In genomic region chr6:160300076-160300695, GRCh38 we compare ENCODE assay signal across 20 cellular contexts. TPM values are rescaled to one million over a fixed set of nuclear protein-coding genes. Genes with fewer than 3 reads are reported as not detected.
DNase-seq lines count a peak whose midpoint lies in the region; ATAC-seq, FAIRE-seq and TF ChIP-seq lines count a peak whose summit lies in the region.
"Had no signal": no experiment of that assay in that cellular context is flagged by ENCODE, and none has a peak within 500 bp of the region (broad histone marks: within the 10 kb centered on the region; RNA-seq: fewer than 3 reads in every experiment).

No MANE protein-coding gene starts in this region.

- H3K36me3 Mint-ChIP-seq in H9 (ENCODE audit: insufficient read depth in 1 of 3, low read depth in 3 of 3) (peaks cover 11 to 27% (median 14%) of the 10 kb centered on the region in 3 experiments), mesothelial cell of epicardium (no peaks in the 10 kb centered on the region)
- H3K36me3 Mint-ChIP-seq in activated T-cell treated with anti-CD3 and anti-CD28 coated beads, Interleukin-2, amount 50 U/mL, for 4 hours (ENCODE audit: insufficient read depth), result no peaks in the 10 kb centered on the region

- H3K4me2 ChIP-seq in H9 (ENCODE audit: insufficient read depth, insufficient read length, low read length), result no peak overlapping the region
- H3K4me2 ChIP-seq in Karpas-422 (ENCODE audit: low read depth, low read length, poor library complexity, severe bottlenecking), result no peak overlapping the region

- H3K4me3 Mint-ChIP-seq in H9 (no peak overlapping the region), mesothelial cell of epicardium (no peak overlapping the region)
- no peak overlapping the region for H3K4me3 Mint-ChIP-seq in activated T-cell treated with anti-CD3 and anti-CD28 coated beads, Interleukin-2, amount 50 U/mL, for 4 hours
- H3K4me3 Mint-ChIP-seq: activated CD4-positive, alpha-beta T cell treated with anti-CD3 and anti-CD28 coated beads for 36 hours; activated naive CD8-positive, alpha-beta T cell treated with anti-CD3 and anti-CD28 coated beads, Interleukin-2, amount 50 U/mL, for 24 hours had no signal

- H3K9ac ChIP-seq in H9 (ENCODE audit: extremely low read depth, insufficient read length, low read length) (no peak overlapping the region), Karpas-422 (ENCODE audit: low read length) (no peak overlapping the region)

- H3K9me2 ChIP-seq in Karpas-422 (replicated peaks; ENCODE audit: insufficient read depth, low read length), result no peaks in the 10 kb centered on the region

- H2BK20ac ChIP-seq in H9 (ENCODE audit: low read depth, low read length, poor library complexity, severe bottlenecking), result no peak overlapping the region

- no peak for ATAC-seq in GM21825 (IDR thresholded peaks at IDR 0.05; ENCODE audit: unreplicated experiment)
- ATAC-seq in activated T-cell treated with anti-CD3 and anti-CD28 coated beads, Interleukin-2, amount 50 U/mL, for 4 hours, result no peak
- ATAC-seq: activated CD4-positive, alpha-beta T cell treated with anti-CD3 and anti-CD28 coated beads for 36 hours; activated naive CD8-positive, alpha-beta T cell treated with anti-CD3 and anti-CD28 coated beads, Interleukin-2, amount 50 U/mL, for 24 hours; Right ventricle myocardium inferior had no signal

- H3K4me1 ChIP-seq in H9 (ENCODE audit: insufficient read depth, low read length), result peaks cover 2% of the 10 kb centered on the region; the same call in 1 of the 2 replicates
- H3K4me1 ChIP-seq in small intestine (ENCODE audit: control insufficient read depth in 2 of 2, insufficient read depth in 1 of 2, low read depth in 1 of 2, low read length in 1 of 2), result peaks cover 0 to 13% of the 10 kb centered on the region in 2 donors
- H3K4me1 ChIP-seq in Karpas-422 (ENCODE audit: low read length), result no peaks in the 10 kb centered on the region
- H3K4me1 ChIP-seq: lower lobe of right lung had no signal

- H4K5ac ChIP-seq in H9 (ENCODE audit: insufficient read length, low read depth, low read length), result no peak overlapping the region

- H3K27me3 Mint-ChIP-seq in H9 (ENCODE audit: low read depth) (peaks cover 1% of the 10 kb centered on the region; the same call in 1 of the 2 replicates), mesothelial cell of epicardium (ENCODE audit: low read depth) (no peaks in the 10 kb centered on the region)
- peaks cover 3% of the 10 kb centered on the region for H3K27me3 Mint-ChIP-seq in activated T-cell treated with anti-CD3 and anti-CD28 coated beads, Interleukin-2, amount 50 U/mL, for 4 hours (ENCODE audit: low read depth)

- H3K4ac ChIP-seq in H9 (ENCODE audit: low read depth, low read length), result no peak overlapping the region

- H3K23me2 ChIP-seq in H9 (ENCODE audit: insufficient read length, low read depth, low read length, poor library complexity, severe bottlenecking), result peaks cover 4% of the 10 kb centered on the region

- no peak overlapping the region for H2BK5ac ChIP-seq in H9 (ENCODE audit: insufficient read length, low read length)

- H4K20me1 ChIP-seq in H9 (ENCODE audit: control insufficient read depth, insufficient read depth, insufficient read length) (no peaks in the 10 kb centered on the region), Karpas-422 (ENCODE audit: insufficient read depth, low read depth, low read length) (no peaks in the 10 kb centered on the region)

- no peak overlapping the region for H2BK15ac ChIP-seq in H9 (ENCODE audit: low read depth, low read length)

- peak overlapping the region; percentile 39 for H3K18ac ChIP-seq in H9 (ENCODE audit: insufficient read length, low read depth, low read length)

- peak overlapping the region; percentile 61; the same call in 1 of the 2 replicates for H3K14ac ChIP-seq in H9 (ENCODE audit: insufficient read depth, low read length)

- H3K9me3 ChIP-seq in H9 (ENCODE audit: control insufficient read depth, low read depth, low read length) (no peaks in the 10 kb centered on the region), small intestine (ENCODE audit: control insufficient read depth, low read depth) (peaks cover 1% of the 10 kb centered on the region), Karpas-422 (ENCODE audit: low read length) (no peaks in the 10 kb centered on the region)
- H3K9me3 ChIP-seq: lower lobe of right lung had no signal

- H3K9me3 Mint-ChIP-seq in H9 (peaks cover 21 to 25% of the 10 kb centered on the region in 2 experiments), mesothelial cell of epicardium (peaks cover 17% of the 10 kb centered on the region)
- H3K9me3 Mint-ChIP-seq in activated T-cell treated with anti-CD3 and anti-CD28 coated beads, Interleukin-2, amount 50 U/mL, for 4 hours, result peaks cover 6% of the 10 kb centered on the region

- no CpG with 5 or more reads among the region's 15 CpGs for WGBS in H9 (ENCODE audit: extremely low coverage, insufficient read length, low lambda C conversion rate)
- 20 to 59% (median 29%) methylated on average over 15 of the region's 15 CpGs for WGBS in small intestine, 3 donors

- H3K27me3 ChIP-seq in H9 (ENCODE audit: insufficient read depth, low read length) (no peaks in the 10 kb centered on the region), small intestine (ENCODE audit: control insufficient read depth in 2 of 2, insufficient read depth in 2 of 2, low read length in 2 of 2) (no peaks in the 10 kb centered on the region), Karpas-422 (ENCODE audit: low read length) (no peaks in the 10 kb centered on the region)

- DNase-seq in H9 (no peak), amniotic epithelial cell (ENCODE audit: low read depth) (peak; percentile 14), kidney tubule cell (ENCODE audit: low spot score) (peak; percentile 82), small intestine (peak; percentile 96), mesothelial cell of epicardium (ENCODE audit: low spot score in 2 of 2, unreplicated experiment in 2 of 2) (no peak), Karpas-422 (no peak)
- DNase-seq in activated T-cell treated with anti-CD3 and anti-CD28 coated beads, Interleukin-2, amount 50 U/mL, for 4 hours, result no peak
- DNase-seq: activated CD4-positive, alpha-beta T cell treated with anti-CD3 and anti-CD28 coated beads for 36 hours; activated naive CD8-positive, alpha-beta T cell treated with anti-CD3 and anti-CD28 coated beads, Interleukin-2, amount 50 U/mL, for 24 hours; activated T-cell treated with anti-CD3 and anti-CD28 coated beads, Interleukin-2, amount 50 U/mL, for 1 hour; DMS79 treated with DMSO at 0.1 percent for 48 hours; HCEC 1CT; hypothalamus; lower lobe of right lung; NCI-H2081 treated with DMSO at 0.1 percent for 48 hours; NCI-H774 had no signal

- no peak overlapping the region for H3K23ac ChIP-seq in H9 (ENCODE audit: insufficient read length, low read depth, low read length)

- no peaks in the 10 kb centered on the region for H3K79me1 ChIP-seq in H9 (ENCODE audit: insufficient read depth, low read depth, low read length, poor library complexity, severe bottlenecking)

- H3K27ac ChIP-seq in H9 (ENCODE audit: insufficient read length, low read depth, low read length), result no peak overlapping the region
- H3K27ac ChIP-seq in small intestine (ENCODE audit: low read depth in 1 of 2, low read length in 1 of 2), result peak overlapping the region; percentile 87 to 91
- H3K27ac ChIP-seq in Karpas-422 (ENCODE audit: low read length), result no peak overlapping the region
- H3K27ac ChIP-seq: lower lobe of right lung had no signal

- H4K8ac ChIP-seq in H9 (replicated peaks; ENCODE audit: insufficient read length, low read depth, low read length), result peak overlapping the region; percentile 39

- H3K27ac Mint-ChIP-seq in H9 (peak overlapping the region in 1 of 3 experiments; percentile 50; a peak in 1 of 7 replicates), mesothelial cell of epicardium (no peak overlapping the region)
- H3K27ac Mint-ChIP-seq: activated CD4-positive, alpha-beta T cell treated with anti-CD3 and anti-CD28 coated beads for 36 hours; activated naive CD8-positive, alpha-beta T cell treated with anti-CD3 and anti-CD28 coated beads, Interleukin-2, amount 50 U/mL, for 24 hours had no signal

- H2AFZ ChIP-seq in H9 (ENCODE audit: low read length), result peak overlapping the region; percentile 88
- no peak overlapping the region for H2AFZ ChIP-seq in Karpas-422 (ENCODE audit: low read length)

- H2BK12ac ChIP-seq in H9 (ENCODE audit: insufficient read length, low read depth, low read length), result no peak overlapping the region

- no peak for FAIRE-seq in small intestine (lab: Jason Lieb, UNC)

- H3K4me3 ChIP-seq in small intestine (ENCODE audit: low read depth in 1 of 2, low read length in 2 of 2) (peak overlapping the region in 1 of 2 donors; percentile 13), Karpas-422 (ENCODE audit: low read length) (no peak overlapping the region)
- H3K4me3 ChIP-seq: lower lobe of right lung had no signal

- H3T11ph ChIP-seq in H9 (ENCODE audit: low read length), result no peak overlapping the region

- H2AK5ac ChIP-seq in H9 (ENCODE audit: insufficient read length, low read length), result no peak overlapping the region

- H2BK120ac ChIP-seq in H9 (ENCODE audit: low read depth, low read length, poor library complexity, severe bottlenecking), result no peak overlapping the region

- H3K56ac ChIP-seq in H9 (ENCODE audit: insufficient read length, low read depth, low read length), result no peak overlapping the region

- H3K79me2 ChIP-seq in H9 (ENCODE audit: insufficient read depth, low read length) (no peaks in the 10 kb centered on the region), Karpas-422 (ENCODE audit: low read length) (no peaks in the 10 kb centered on the region)

- peaks cover 12 to 28% of the 10 kb centered on the region in 2 experiments for H3K4me1 Mint-ChIP-seq in H9
- no peaks in the 10 kb centered on the region for H3K4me1 Mint-ChIP-seq in mesothelial cell of epicardium
- no peaks in the 10 kb centered on the region for H3K4me1 Mint-ChIP-seq in activated T-cell treated with anti-CD3 and anti-CD28 coated beads, Interleukin-2, amount 50 U/mL, for 4 hours (ENCODE audit: low read depth)
- H3K4me1 Mint-ChIP-seq: activated CD4-positive, alpha-beta T cell treated with anti-CD3 and anti-CD28 coated beads for 36 hours; activated naive CD8-positive, alpha-beta T cell treated with anti-CD3 and anti-CD28 coated beads, Interleukin-2, amount 50 U/mL, for 24 hours had no signal

- H3K36me3 ChIP-seq in small intestine (ENCODE audit: control insufficient read depth in 2 of 2, insufficient read depth in 2 of 2, low read length in 2 of 2) (no peaks in the 10 kb centered on the region), Karpas-422 (ENCODE audit: insufficient read depth, low read length) (no peaks in the 10 kb centered on the region)
- H3K36me3 ChIP-seq: lower lobe of right lung had no signal

- TF ChIP-seq CTCF in H9 (conservative IDR thresholded peaks at IDR 0.05) (no peak), mesothelial cell of epicardium (IDR thresholded peaks at IDR 0.05; ENCODE audit: unreplicated experiment) (no peak)

- no peak overlapping the region for H4K91ac ChIP-seq in H9 (ENCODE audit: insufficient read length, low read depth, low read length)

RNA-seq across cellular contexts. Expression of gene SLC22A2, which starts 41.6 kb away (rescaled TPM):
- total RNA-seq in H9 (2021), result 0.86 and 1.0 TPM in 2 replicates
- not detected for polyA plus RNA-seq in small intestine
- total RNA-seq in mesothelial cell of epicardium, result 0.07 TPM in 1 of 3 replicates, not detected in the others
- not detected in 2 replicates for total RNA-seq in Karpas-422 (2014; rRNA removed; shearing (Covaris generic); ENCODE audit: low replicate concordance)
- not detected for total RNA-seq in activated T-cell treated with anti-CD3 and anti-CD28 coated beads, Interleukin-2, amount 50 U/mL, for 4 hours
- total RNA-seq: activated CD4-positive, alpha-beta T cell treated with anti-CD3 and anti-CD28 coated beads for 36 hours; lower lobe of right lung; Right ventricle myocardium inferior; T-helper 2 cell treated with Interferon-gamma antibody and Interleukin-4, amounts not matched to agents 100 ng/mL and 5 ng/mL, for 36 hours had no signal
- polyA plus RNA-seq: BJ had no signal

RNA-seq across cellular contexts. Expression of gene SLC22A3, which starts 48.0 kb away (rescaled TPM):
- total RNA-seq in H9 (2021) (2.7 and 2.8 TPM in 2 replicates), mesothelial cell of epicardium (1.2 to 1.3 TPM (median 1.2 TPM) in 3 replicates)
- 1 to 10 TPM in 2 of 3 donors, under 1 TPM in 1; 0.67 to 5.6 (median 3.8) TPM for polyA plus RNA-seq in small intestine
- total RNA-seq in Karpas-422 (2014; rRNA removed; shearing (Covaris generic); ENCODE audit: low replicate concordance), result not detected in 2 replicates
- total RNA-seq in activated T-cell treated with anti-CD3 and anti-CD28 coated beads, Interleukin-2, amount 50 U/mL, for 4 hours, result under 1 TPM in 2 of 3 donors, not detected in 1; 0.11 to 0.13 TPM
- total RNA-seq: activated CD4-positive, alpha-beta T cell treated with anti-CD3 and anti-CD28 coated beads for 36 hours; T-helper 2 cell treated with Interferon-gamma antibody and Interleukin-4, amounts not matched to agents 100 ng/mL and 5 ng/mL, for 36 hours had no signal
- polyA plus RNA-seq: BJ had no signal

Comparison
In these comparisons a context has a peak if more than half of its experiments do, and no peak if none do; other contexts are left out.
1. DNase-seq: peak in amniotic epithelial cell (single experiment), kidney tubule cell (single experiment) and small intestine (single experiment); none in H9 (single experiment), mesothelial cell of epicardium (0 of 2), Karpas-422 (single experiment) and activated T-cell treated with anti-CD3 and anti-CD28 coated beads, Interleukin-2, amount 50 U/mL, for 4 hours (single experiment).
2. H3K27ac ChIP-seq: peak in small intestine (2 of 2); none in H9 (single experiment) and Karpas-422 (single experiment).